In genomic region chr18:73511751-73512525, GRCh38 we compare ENCODE assay signal across 26 cellular contexts.
DNase-seq lines count a peak whose midpoint lies in the region; TF ChIP-seq lines count a peak whose summit lies in the region.
"Had no signal": no experiment of that assay in that cellular context is flagged by ENCODE, and none has a peak within 500 bp of the region (broad histone marks: within the 10 kb centered on the region; RNA-seq: fewer than 3 reads in every experiment).

No MANE protein-coding gene starts in this region.

- peak overlapping the region in 1 of 2 experiments; percentile 19 for H3K18ac ChIP-seq in mesenchymal stem cell (ENCODE audit: low read depth in 1 of 2, low read length in 2 of 2)

- no peak overlapping the region for H2BK12ac ChIP-seq in mesenchymal stem cell (ENCODE audit: low read length in 2 of 2)

- H3K27ac Mint-ChIP-seq in HFFc6: no peak overlapping the region
- H3K27ac Mint-ChIP-seq: activated CD8-positive, alpha-beta T cell treated with anti-CD3 and anti-CD28 coated beads, Interleukin-2, amount 10 ng/mL, durations not matched to agents 7 days and 5 days; CD14-positive monocyte; nephron progenitor cell; type B pancreatic cell had no signal

- H3K27me3 ChIP-seq in mesenchymal stem cell (ENCODE audit: control insufficient read depth in 1 of 2, insufficient read depth in 1 of 2, low read length in 2 of 2) (no peaks in the 10 kb centered on the region), SJCRH30 (no peaks in the 10 kb centered on the region)
- H3K27me3 ChIP-seq: cardiac muscle cell, gastroesophageal sphincter, stomach had no signal

- 82% methylated on average over 8 of the region's 12 CpGs for WGBS in mesenchymal stem cell

- no peak overlapping the region for H2BK15ac ChIP-seq in mesenchymal stem cell (ENCODE audit: low read depth, poor library complexity, severe bottlenecking)

- no peak overlapping the region for H2AK5ac ChIP-seq in mesenchymal stem cell (ENCODE audit: low read length, severe bottlenecking)

- H2AFZ ChIP-seq in mesenchymal stem cell (ENCODE audit: low read depth, low read length): no peak overlapping the region
- H2AFZ ChIP-seq: parathyroid adenoma had no signal

- no peak overlapping the region for H3K23ac ChIP-seq in mesenchymal stem cell (ENCODE audit: low read length in 2 of 2)

- H3K9me3 ChIP-seq in mesenchymal stem cell (ENCODE audit: control insufficient read depth, low read length): peaks cover 13% of the 10 kb centered on the region
- H3K9me3 ChIP-seq in SJCRH30 (replicated peaks): no peaks in the 10 kb centered on the region
- H3K9me3 ChIP-seq: A549, gastroesophageal sphincter, mucosa of descending colon, stomach had no signal

- no peaks in the 10 kb centered on the region for H3K36me3 ChIP-seq in mesenchymal stem cell (ENCODE audit: control insufficient read depth in 1 of 2, insufficient read depth in 2 of 2, low read depth in 1 of 2, low read length in 2 of 2)
- H3K36me3 ChIP-seq in SJCRH30: no peaks in the 10 kb centered on the region
- H3K36me3 ChIP-seq: cardiac muscle cell, gastroesophageal sphincter, stomach had no signal

- H3K4ac ChIP-seq in mesenchymal stem cell (ENCODE audit: low read depth in 1 of 2, low read length in 2 of 2): no peak overlapping the region

- no peaks in the 10 kb centered on the region for H3K9me3 Mint-ChIP-seq in HFFc6
- H3K9me3 Mint-ChIP-seq: nephron progenitor cell, type B pancreatic cell had no signal

- H3K4me3 Mint-ChIP-seq in HFFc6: no peak overlapping the region
- H3K4me3 Mint-ChIP-seq: activated CD8-positive, alpha-beta T cell treated with anti-CD3 and anti-CD28 coated beads, Interleukin-2, amount 10 ng/mL, durations not matched to agents 7 days and 5 days; CD14-positive monocyte; nephron progenitor cell; type B pancreatic cell had no signal

- H4K8ac ChIP-seq in mesenchymal stem cell (ENCODE audit: low read length): no peak overlapping the region

- no peak overlapping the region for H2BK5ac ChIP-seq in mesenchymal stem cell (ENCODE audit: low read depth, low read length, poor library complexity, severe bottlenecking)

- H3K9ac ChIP-seq in mesenchymal stem cell (ENCODE audit: low read length): no peak overlapping the region
- H3K9ac ChIP-seq: parathyroid adenoma had no signal

- peaks cover 50% of the 10 kb centered on the region for H3K4me1 Mint-ChIP-seq in HFFc6 (ENCODE audit: low read depth)
- H3K4me1 Mint-ChIP-seq: CD14-positive monocyte, nephron progenitor cell had no signal

- H2BK120ac ChIP-seq in mesenchymal stem cell (ENCODE audit: low read depth, low read length): no peak overlapping the region

- H3K4me3 ChIP-seq in mesenchymal stem cell (ENCODE audit: insufficient read depth in 1 of 2, low read depth in 1 of 2, low read length in 2 of 2) (no peak overlapping the region), SJCRH30 (no peak overlapping the region)
- H3K4me3 ChIP-seq: A549, cardiac muscle cell, gastroesophageal sphincter, mucosa of descending colon, stomach had no signal

- no peak overlapping the region for H3K27ac ChIP-seq in mesenchymal stem cell (ENCODE audit: low read length, poor library complexity, severe bottlenecking)
- no peak overlapping the region for H3K27ac ChIP-seq in SJCRH30
- H3K27ac ChIP-seq: A549, cardiac muscle cell, gastroesophageal sphincter, parathyroid adenoma, stomach had no signal

- no peak overlapping the region for H3K4me2 ChIP-seq in mesenchymal stem cell (ENCODE audit: low read length, poor library complexity, severe bottlenecking)
- H3K4me2 ChIP-seq: A549 had no signal

- H4K91ac ChIP-seq in mesenchymal stem cell (ENCODE audit: low read length): no peak overlapping the region

- H3K36me3 Mint-ChIP-seq in HFFc6 (ENCODE audit: low read depth): no peaks in the 10 kb centered on the region
- H3K36me3 Mint-ChIP-seq: CD14-positive monocyte, type B pancreatic cell had no signal

- DNase-seq in NCI-H146 (lab: John Stamatoyannopoulos, UW) (peak; percentile 37), NCI-H146 treated with DMSO at 0.1 percent for 48 hours (lab: John Stamatoyannopoulos, UW; ENCODE audit: unreplicated experiment) (no peak), HFFc6 (peak; percentile 23), astrocyte of the hippocampus (ENCODE audit: low read depth, low spot score) (peak; percentile 57), mesenchymal stem cell (peak; percentile 34), NCI-H2107 treated with DMSO at 0.1 percent for 48 hours (lab: John Stamatoyannopoulos, UW; ENCODE audit: unreplicated experiment) (no peak), HT-29 (ENCODE audit: low spot score) (no peak), SJCRH30 (no peak)
- DNase-seq: activated CD4-positive, CD25-positive, alpha-beta regulatory T cell treated with anti-CD3 and anti-CD28 coated beads, Interleukin-2, amount 50 U/mL, for 72 hours; activated CD8-positive, alpha-beta T cell treated with anti-CD3 and anti-CD28 coated beads, Interleukin-2, amount 10 ng/mL, durations not matched to agents 7 days and 5 days; GDM1; hypothalamus; KG1; mucosa of descending colon; NCI-H2081 treated with DMSO at 0.1 percent for 48 hours; NCI-H524; nephron progenitor cell; right cardiac atrium; stomach; T1000 had no signal

- no peaks in the 10 kb centered on the region for H3K27me3 Mint-ChIP-seq in HFFc6 (ENCODE audit: insufficient read depth)
- H3K27me3 Mint-ChIP-seq: type B pancreatic cell had no signal

- no peak for TF ChIP-seq CTCF in HFFc6 (IDR thresholded peaks at IDR 0.05)

- H3K4me1 ChIP-seq in mesenchymal stem cell (ENCODE audit: control insufficient read depth, insufficient read depth, low read depth, low read length) (no peaks in the 10 kb centered on the region), SJCRH30 (no peaks in the 10 kb centered on the region)
- H3K4me1 ChIP-seq: A549, gastroesophageal sphincter, parathyroid adenoma, stomach had no signal

- no peak overlapping the region for H3K14ac ChIP-seq in mesenchymal stem cell (ENCODE audit: low read length in 2 of 2)

- H3K79me1 ChIP-seq in mesenchymal stem cell (replicated peaks; ENCODE audit: low read length, poor library complexity, severe bottlenecking): no peaks in the 10 kb centered on the region

Comparison
In these comparisons a context has a peak if more than half of its experiments do, and no peak if none do; other contexts are left out.
1. DNase-seq: peak in NCI-H146 (single experiment), HFFc6 (single experiment), astrocyte of the hippocampus (single experiment) and mesenchymal stem cell (single experiment); none in NCI-H146 treated with DMSO at 0.1 percent for 48 hours (single experiment), NCI-H2107 treated with DMSO at 0.1 percent for 48 hours (single experiment), HT-29 (single experiment) and SJCRH30 (0 of 2).